ENCODE assay signal across 14 cellular contexts in the genomic region with DNA sequence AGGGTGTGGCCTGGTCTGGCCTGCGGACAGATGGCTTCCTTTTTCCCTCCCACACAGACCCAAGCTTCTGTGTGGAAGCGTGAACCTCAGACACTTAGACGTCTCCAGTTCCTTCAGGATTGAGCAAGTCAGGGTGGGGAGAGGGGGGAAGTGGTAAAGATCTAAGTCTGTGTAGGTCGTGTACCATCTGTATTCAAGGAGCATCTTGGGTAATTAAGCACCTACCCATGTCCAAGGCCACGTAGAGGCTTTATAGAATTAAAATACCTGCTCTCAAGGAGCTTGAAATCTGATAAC. TPM values are rescaled to one million over a fixed set of nuclear protein-coding genes. Genes with fewer than 3 reads are reported as not detected.
DNase-seq lines count a peak whose midpoint lies in the region; ATAC-seq, FAIRE-seq and TF ChIP-seq lines count a peak whose summit lies in the region.
"Had no signal": no experiment of that assay in that cellular context is flagged by ENCODE, and none has a peak within 500 bp of the region (broad histone marks: within the 10 kb centered on the region; RNA-seq: fewer than 3 reads in every experiment).

No MANE protein-coding gene starts in this region.

- H3K36me3 ChIP-seq in colonic mucosa (peaks cover 4% of the 10 kb centered on the region), mucosa of descending colon (ENCODE audit: low read depth) (no peaks in the 10 kb centered on the region), uterus (no peaks in the 10 kb centered on the region), kidney (ENCODE audit: control insufficient read depth in 1 of 2, insufficient read depth in 2 of 2, low read length in 2 of 2) (peaks cover 4 to 22% of the 10 kb centered on the region in 2 donors), neural progenitor cell (no peaks in the 10 kb centered on the region)

- no peak overlapping the region for H3K4me3 Mint-ChIP-seq in neural progenitor cell

- no peak overlapping the region for H3K4me2 ChIP-seq in neural progenitor cell

- no peaks in the 10 kb centered on the region for H3K27me3 Mint-ChIP-seq in neural progenitor cell (ENCODE audit: insufficient read depth, low read depth)

- no peak overlapping the region for H3K27ac Mint-ChIP-seq in activated naive CD4-positive, alpha-beta T cell treated with anti-CD3 and anti-CD28 coated beads, Interleukin-2, amount 50 U/mL, for 72 hours
- no peak overlapping the region for H3K27ac Mint-ChIP-seq in neural progenitor cell

- intact Hi-C loops in Right ventricle myocardium inferior (cut with DNase I), result no loop called here
- intact Hi-C loops in cardiac septum (cut with DNase I), result no loop called here
- intact Hi-C loops in colonic mucosa (cut with DNase I), result no loop called here
- intact Hi-C loops in mucosa of descending colon (cut with DNase I, micrococcal nuclease), result no loop called here
- intact Hi-C loops in uterus (cut with DNase I; ENCODE audit: low total_unique reads), result no loop called here
- intact Hi-C loops in kidney (cut with DNase I), result no loop called here

- H3K4me1 Mint-ChIP-seq in neural progenitor cell, result no peaks in the 10 kb centered on the region

- ATAC-seq in Right ventricle myocardium inferior, result peak; percentile 80
- ATAC-seq in mucosa of descending colon, result peak; percentile 70
- ATAC-seq in activated naive CD4-positive, alpha-beta T cell treated with anti-CD3 and anti-CD28 coated beads, Interleukin-2, amount 50 U/mL, for 72 hours, result no peak
- ATAC-seq: stimulated activated naive CD8-positive, alpha-beta T cell treated with anti-CD3 and anti-CD28 coated beads, Interleukin-15, Interleukin-2, amounts not matched to agents 100 U/mL and 50 U/mL, for 24 hours had no signal

- H3K4me3 ChIP-seq in colonic mucosa, result no peak overlapping the region
- H3K4me3 ChIP-seq in mucosa of descending colon, result no peak overlapping the region
- H3K4me3 ChIP-seq in uterus, result no peak overlapping the region
- H3K4me3 ChIP-seq in kidney (ENCODE audit: low read length in 2 of 2), result no peak overlapping the region
- H3K4me3 ChIP-seq in neural progenitor cell, result no peak overlapping the region

- H3K9ac ChIP-seq in colonic mucosa (ENCODE audit: low read depth in 2 of 2, low read length in 2 of 2) (no peak overlapping the region), kidney (ENCODE audit: low read length in 2 of 2) (no peak overlapping the region), neural progenitor cell (no peak overlapping the region)

- H3K36me3 Mint-ChIP-seq in activated naive CD4-positive, alpha-beta T cell treated with anti-CD3 and anti-CD28 coated beads, Interleukin-2, amount 50 U/mL, for 72 hours, result no peaks in the 10 kb centered on the region
- peaks cover 4% of the 10 kb centered on the region for H3K36me3 Mint-ChIP-seq in neural progenitor cell

- no peak for TF ChIP-seq POLR2A in uterus (IDR thresholded peaks at IDR 0.05)

- FAIRE-seq in kidney (lab: Jason Lieb, UNC), result no peak
- FAIRE-seq: H1, TTC549 had no signal

- H3K9me3 ChIP-seq in colonic mucosa (no peaks in the 10 kb centered on the region), mucosa of descending colon (no peaks in the 10 kb centered on the region), uterus (no peaks in the 10 kb centered on the region), kidney (ENCODE audit: control insufficient read depth in 1 of 2, low read length in 2 of 2) (no peaks in the 10 kb centered on the region), neural progenitor cell (ENCODE audit: low read depth) (no peaks in the 10 kb centered on the region)

- H3K4me1 ChIP-seq in colonic mucosa (peaks cover 10% of the 10 kb centered on the region), mucosa of descending colon (ENCODE audit: low read depth) (peaks cover 16% of the 10 kb centered on the region), uterus (peaks cover 0 to 14% of the 10 kb centered on the region in 2 donors), kidney (ENCODE audit: control insufficient read depth in 1 of 2, insufficient read depth in 1 of 2, low read depth in 1 of 2, low read length in 2 of 2) (peaks cover 16% of the 10 kb centered on the region in 2 donors), neural progenitor cell (no peaks in the 10 kb centered on the region)

- H3K27me3 ChIP-seq in colonic mucosa, result no peaks in the 10 kb centered on the region
- no peaks in the 10 kb centered on the region for H3K27me3 ChIP-seq in uterus
- no peaks in the 10 kb centered on the region for H3K27me3 ChIP-seq in neural progenitor cell

- no peaks in the 10 kb centered on the region for H4K20me1 ChIP-seq in neural progenitor cell (ENCODE audit: low read depth)

- H2AFZ ChIP-seq in neural progenitor cell (replicated peaks), result no peak overlapping the region

- no peaks in the 10 kb centered on the region for H3K9me3 Mint-ChIP-seq in activated naive CD4-positive, alpha-beta T cell treated with anti-CD3 and anti-CD28 coated beads, Interleukin-2, amount 50 U/mL, for 72 hours
- no peaks in the 10 kb centered on the region for H3K9me3 Mint-ChIP-seq in neural progenitor cell

- H3K27ac ChIP-seq in colonic mucosa, result peak overlapping the region; percentile 28
- peak overlapping the region; percentile 9 to 15 for H3K27ac ChIP-seq in uterus
- H3K27ac ChIP-seq in kidney (ENCODE audit: low read depth in 2 of 2, low read length in 2 of 2), result no peak overlapping the region
- H3K27ac ChIP-seq in neural progenitor cell, result no peak overlapping the region

- no peak for DNase-seq in Right ventricle myocardium inferior (ENCODE audit: missing footprints)
- DNase-seq in cardiac septum (ENCODE audit: low spot score), result no peak
- DNase-seq in colonic mucosa, result no peak
- DNase-seq in mucosa of descending colon, result no peak
- peak; percentile 53 to 59 for DNase-seq in uterus
- no peak for DNase-seq in kidney
- no peak for DNase-seq in activated naive CD4-positive, alpha-beta T cell treated with anti-CD3 and anti-CD28 coated beads, Interleukin-2, amount 50 U/mL, for 72 hours (ENCODE audit: low spot score in 2 of 2)
- no peak for DNase-seq in neural progenitor cell (ENCODE audit: low spot score)
- DNase-seq: ACHN; activated T-cell treated with anti-CD3 and anti-CD28 coated beads, Interleukin-2, amount 50 U/mL, for 48 hours; caudate nucleus; stimulated activated naive CD8-positive, alpha-beta T cell treated with anti-CD3 and anti-CD28 coated beads, Interleukin-15, Interleukin-2, amounts not matched to agents 100 U/mL and 50 U/mL, for 24 hours had no signal

- peaks cover 19% of the 10 kb centered on the region for H3F3A ChIP-seq in neural progenitor cell (ENCODE audit: low read depth)

- no peaks in the 10 kb centered on the region for H3K79me2 ChIP-seq in neural progenitor cell (ENCODE audit: low read depth)

- TF ChIP-seq CTCF in colonic mucosa (IDR thresholded peaks at IDR 0.05) (no peak), mucosa of descending colon (IDR thresholded peaks at IDR 0.05) (no peak), uterus (IDR thresholded peaks at IDR 0.05) (no peak), kidney (IDR thresholded peaks at IDR 0.05; ENCODE audit: borderline replicate concordance, extremely low read depth, insufficient read depth) (no peak), neural progenitor cell (IDR thresholded peaks at IDR 0.05) (no peak)

RNA-seq across cellular contexts. Expression of gene AVIL, which starts 1.7 kb away (rescaled TPM):
- 2.1 TPM for total RNA-seq in Right ventricle myocardium inferior
- 3.5 TPM for total RNA-seq in cardiac septum
- total RNA-seq in colonic mucosa, result 1 to 10 TPM; 5.1 to 8.1 TPM
- 10 to 100 TPM; 12.2 to 13.6 (median 13.3) TPM for total RNA-seq in mucosa of descending colon
- total RNA-seq in uterus, result 10 to 100 TPM in 1 of 4 donors, 1 to 10 TPM in 2, not detected in 1; 4.4 to 21.8 (median 5.1) TPM
- 7.7 TPM for total RNA-seq in kidney
- polyA plus RNA-seq in kidney (ENCODE audit: insufficient read depth, low read depth, low replicate concordance), result 4.1 TPM
- 1 to 10 TPM in 1 of 2 donors, under 1 TPM in 1; 0.23 to 3.1 TPM for total RNA-seq in activated naive CD4-positive, alpha-beta T cell treated with anti-CD3 and anti-CD28 coated beads, Interleukin-2, amount 50 U/mL, for 72 hours
- total RNA-seq in neural progenitor cell (ENCODE audit: low replicate concordance), result 0.12 and 0.37 TPM in 2 replicates

RNA-seq across cellular contexts. Expression of gene CTDSP2, which starts 29.7 kb away (rescaled TPM):
- 105 TPM for total RNA-seq in Right ventricle myocardium inferior
- total RNA-seq in cardiac septum, result 89.2 TPM
- 100 to 1,000 TPM; 131 to 200 TPM for total RNA-seq in colonic mucosa
- total RNA-seq in mucosa of descending colon, result 100 to 1,000 TPM; 220 to 339 (median 256) TPM
- total RNA-seq in uterus, result 100 to 1,000 TPM in 2 of 4 donors, 10 to 100 TPM in 2; 66.2 to 212 (median 90.9) TPM
- total RNA-seq in kidney, result 198 TPM
- polyA plus RNA-seq in kidney (ENCODE audit: insufficient read depth, low read depth, low replicate concordance), result 46.0 TPM
- total RNA-seq in activated naive CD4-positive, alpha-beta T cell treated with anti-CD3 and anti-CD28 coated beads, Interleukin-2, amount 50 U/mL, for 72 hours, result 100 to 1,000 TPM in 1 of 2 donors, 10 to 100 TPM in 1; 76.3 to 103 TPM
- 43.6 and 73.2 TPM in 2 replicates for total RNA-seq in neural progenitor cell (ENCODE audit: low replicate concordance)

RNA-seq across cellular contexts. Expression of gene TSFM, which starts 34.2 kb away (rescaled TPM):
- total RNA-seq in Right ventricle myocardium inferior, result 48.2 TPM
- 47.7 TPM for total RNA-seq in cardiac septum
- 10 to 100 TPM; 35.6 to 68.9 TPM for total RNA-seq in colonic mucosa
- total RNA-seq in mucosa of descending colon, result 10 to 100 TPM; 26.1 to 32.9 (median 29.0) TPM
- total RNA-seq in uterus, result 10 to 100 TPM in 3 of 4 donors, 1 to 10 TPM in 1; 8.2 to 22.3 (median 16.7) TPM
- 32.8 TPM for total RNA-seq in kidney
- polyA plus RNA-seq in kidney (ENCODE audit: insufficient read depth, low read depth, low replicate concordance), result 84.6 TPM
- 10 to 100 TPM; 35.9 to 50.2 TPM for total RNA-seq in activated naive CD4-positive, alpha-beta T cell treated with anti-CD3 and anti-CD28 coated beads, Interleukin-2, amount 50 U/mL, for 72 hours
- 18.1 and 19.0 TPM in 2 replicates for total RNA-seq in neural progenitor cell (ENCODE audit: low replicate concordance)

RNA-seq across cellular contexts. Expression of gene EEF1AKMT3, which starts 44.4 kb away (rescaled TPM):
- total RNA-seq in Right ventricle myocardium inferior (1.2 TPM), cardiac septum (1.6 TPM), colonic mucosa (1 to 10 TPM; 3.4 to 4.8 TPM), mucosa of descending colon (1 to 10 TPM; 5.3 to 7.3 (median 6.2) TPM), uterus (10 to 100 TPM in 2 of 4 donors, 1 to 10 TPM in 2; 2.3 to 15.5 (median 11.5) TPM), kidney (10.4 TPM), neural progenitor cell (ENCODE audit: low replicate concordance) (2.1 and 4.8 TPM in 2 replicates)
- 15.3 TPM for polyA plus RNA-seq in kidney (ENCODE audit: insufficient read depth, low read depth, low replicate concordance)
- total RNA-seq in activated naive CD4-positive, alpha-beta T cell treated with anti-CD3 and anti-CD28 coated beads, Interleukin-2, amount 50 U/mL, for 72 hours, result 1 to 10 TPM; 3.1 to 3.6 TPM

RNA-seq across cellular contexts. Expression of gene METTL1, which starts 44.9 kb away (rescaled TPM):
- total RNA-seq in Right ventricle myocardium inferior, result 7.0 TPM
- 13.3 TPM for total RNA-seq in cardiac septum
- 10 to 100 TPM in 1 of 2 donors, 1 to 10 TPM in 1; 7.1 to 18.9 TPM for total RNA-seq in colonic mucosa
- 10 to 100 TPM; 10.1 to 15.3 (median 10.6) TPM for total RNA-seq in mucosa of descending colon
- 10 to 100 TPM in 3 of 4 donors, 1 to 10 TPM in 1; 5.1 to 22.4 (median 18.0) TPM for total RNA-seq in uterus
- 23.4 TPM for total RNA-seq in kidney
- polyA plus RNA-seq in kidney (ENCODE audit: insufficient read depth, low read depth, low replicate concordance), result 69.4 TPM
- 10 to 100 TPM; 21.3 to 28.5 TPM for total RNA-seq in activated naive CD4-positive, alpha-beta T cell treated with anti-CD3 and anti-CD28 coated beads, Interleukin-2, amount 50 U/mL, for 72 hours
- 4.5 and 5.6 TPM in 2 replicates for total RNA-seq in neural progenitor cell (ENCODE audit: low replicate concordance)

Comparison
In these comparisons a context has a peak if more than half of its experiments do, and no peak if none do; other contexts are left out.
1. ATAC-seq: peak in Right ventricle myocardium inferior (single experiment) and mucosa of descending colon (single experiment); none in activated naive CD4-positive, alpha-beta T cell treated with anti-CD3 and anti-CD28 coated beads, Interleukin-2, amount 50 U/mL, for 72 hours (0 of 2).
2. DNase-seq: peak in uterus (2 of 2); none in Right ventricle myocardium inferior (single experiment), cardiac septum (single experiment), colonic mucosa (single experiment), mucosa of descending colon (0 of 3), kidney (single experiment), activated naive CD4-positive, alpha-beta T cell treated with anti-CD3 and anti-CD28 coated beads, Interleukin-2, amount 50 U/mL, for 72 hours (0 of 2) and neural progenitor cell (single experiment).
3. H3K27ac ChIP-seq: peak in colonic mucosa (single experiment) and uterus (2 of 2); none in kidney (0 of 2) and neural progenitor cell (single experiment).